21 cellular contexts compared by ENCODE assay signal in genomic region chr4:152037435-152037834, GRCh38.
DNase-seq lines count a peak whose midpoint lies in the region; ATAC-seq and TF ChIP-seq lines count a peak whose summit lies in the region.
"Had no signal": no experiment of that assay in that cellular context is flagged by ENCODE, and none has a peak within 500 bp of the region (broad histone marks: within the 10 kb centered on the region; RNA-seq: fewer than 3 reads in every experiment).

No MANE protein-coding gene starts in this region.

- TF ChIP-seq CTCF in heart right ventricle (IDR thresholded peaks at IDR 0.05): no peak
- no peak for TF ChIP-seq CTCF in ascending aorta (IDR thresholded peaks at IDR 0.05)
- no peak for TF ChIP-seq CTCF in transverse colon (IDR thresholded peaks at IDR 0.05)

- H3K27ac ChIP-seq in heart right ventricle: peak overlapping the region; percentile 74 to 95 (median 89)
- H3K27ac ChIP-seq in ascending aorta: peak overlapping the region; percentile 54 to 66
- peak overlapping the region; percentile 90 for H3K27ac ChIP-seq in skeletal muscle tissue (ENCODE audit: low read depth, low read length)
- no peak overlapping the region for H3K27ac ChIP-seq in transverse colon
- H3K27ac ChIP-seq: BLaER1 treated with 17β-estradiol and CSF1 and Interleukin-3, amounts not matched to agents 10 nM and 100 nM; RWPE1 had no signal

- intact Hi-C loops in heart right ventricle (cut with DNase I): loop anchor here in 6 of 10 donors (5.0 to 10.0 kb wide), 5 partner anchors 55 to 350 kb away; no protein-coding TSS in a partner anchor
- intact Hi-C loops in left ventricle myocardium superior (cut with micrococcal nuclease): no loop called here
- intact Hi-C loops in ascending aorta (cut with DNase I): loop anchor here (5.0 kb wide), 1 partner anchor 45 kb away; no protein-coding TSS in a partner anchor
- intact Hi-C loops in transverse colon (cut with DNase I; ENCODE audit: low total_unique reads): no loop called here

- in situ Hi-C loops in transverse colon (cut with MboI; ENCODE audit: low pct_ligation_motif_present in 1 of 4, low pct_unique_long_range_greater_than_20kb in 1 of 4, low sequenced_read_pairs in 3 of 4): no loop called here

- no peaks in the 10 kb centered on the region for H3K36me3 ChIP-seq in heart right ventricle
- no peaks in the 10 kb centered on the region for H3K36me3 ChIP-seq in ascending aorta
- H3K36me3 ChIP-seq in skeletal muscle tissue (ENCODE audit: control insufficient read depth in 3 of 3, insufficient read depth in 3 of 3, low read length in 3 of 3): no peaks in the 10 kb centered on the region
- no peaks in the 10 kb centered on the region for H3K36me3 ChIP-seq in transverse colon

- H3K4me3 ChIP-seq in heart right ventricle: no peak overlapping the region
- H3K4me3 ChIP-seq in ascending aorta: no peak overlapping the region
- no peak overlapping the region for H3K4me3 ChIP-seq in skeletal muscle tissue (ENCODE audit: low read length in 3 of 3)
- H3K4me3 ChIP-seq in transverse colon: no peak overlapping the region
- H3K4me3 ChIP-seq: BLaER1 treated with 17β-estradiol and CSF1 and Interleukin-3, amounts not matched to agents 10 nM and 100 nM had no signal

- ATAC-seq in heart right ventricle (no peak), left ventricle myocardium superior (no peak), GM19328 (IDR thresholded peaks at IDR 0.05; ENCODE audit: unreplicated experiment) (no peak)
- ATAC-seq: Panc1 had no signal

- H3K9ac ChIP-seq in skeletal muscle tissue (ENCODE audit: low read depth in 1 of 3, low read length in 3 of 3): no peak overlapping the region
- H3K9ac ChIP-seq: BLaER1 treated with 17β-estradiol and CSF1 and Interleukin-3, amounts not matched to agents 10 nM and 100 nM; SK-N-SH had no signal

- no peaks in the 10 kb centered on the region for H3K27me3 ChIP-seq in heart right ventricle
- no peaks in the 10 kb centered on the region for H3K27me3 ChIP-seq in ascending aorta
- no peaks in the 10 kb centered on the region for H3K27me3 ChIP-seq in skeletal muscle tissue (ENCODE audit: control insufficient read depth in 3 of 3, insufficient read depth in 3 of 3, low read length in 3 of 3)
- no peaks in the 10 kb centered on the region for H3K27me3 ChIP-seq in transverse colon
- H3K27me3 ChIP-seq: BLaER1 treated with 17β-estradiol and CSF1 and Interleukin-3, amounts not matched to agents 10 nM and 100 nM had no signal

- 93 to 100% methylated on average over 1 of the region's 1 CpG for WGBS in heart right ventricle, 2 donors
- 91 to 100% methylated on average over 1 of the region's 1 CpG for WGBS in transverse colon (ENCODE audit: low coverage in 1 of 2), 2 donors

- H3K4me1 ChIP-seq in heart right ventricle (peaks cover 0 to 27% (median 7%) of the 10 kb centered on the region in 9 donors), ascending aorta (peaks cover 0 to 9% of the 10 kb centered on the region in 2 donors), skeletal muscle tissue (ENCODE audit: control insufficient read depth in 3 of 3, insufficient read depth in 3 of 3, low read length in 3 of 3) (peaks cover 5 to 33% (median 17%) of the 10 kb centered on the region in 3 donors), transverse colon (no peaks in the 10 kb centered on the region)

- H3K9me3 ChIP-seq in heart right ventricle (no peaks in the 10 kb centered on the region), ascending aorta (no peaks in the 10 kb centered on the region), skeletal muscle tissue (ENCODE audit: control insufficient read depth in 3 of 3, low read length in 3 of 3) (no peaks in the 10 kb centered on the region), transverse colon (no peaks in the 10 kb centered on the region)
- H3K9me3 ChIP-seq: SK-N-SH had no signal

- DNase-seq in heart right ventricle (no peak), left ventricle myocardium superior (no peak), EH (ENCODE audit: low read depth) (peak; percentile 19), ascending aorta (ENCODE audit: low spot score in 2 of 2) (no peak), DMS79 treated with DMSO at 0.1 percent for 48 hours (lab: John Stamatoyannopoulos, UW) (no peak), transverse colon (no peak)
- DNase-seq: AML-193; CD4-positive, alpha-beta T cell; HCEC 1CT; NCI-H1092; NCI-H1417 treated with DMSO at 0.1 percent for 48 hours; NCI-H1694 treated with DMSO at 0.1 percent for 48 hours; NCI-H2081; NCI-H2227 treated with DMSO at 0.1 percent for 48 hours; NCI-H526 treated with DMSO at 0.1 percent for 48 hours; SK-N-SH had no signal

- no peak for TF ChIP-seq POLR2A in transverse colon (IDR thresholded peaks at IDR 0.05)

- no peak for TF ChIP-seq EP300 in transverse colon (IDR thresholded peaks at IDR 0.05; ENCODE audit: low read depth)

Comparison
In these comparisons a context has a peak if more than half of its experiments do, and no peak if none do; other contexts are left out.
1. intact Hi-C loops: an anchor here in heart right ventricle (5.0 to 10.0 kb wide) and ascending aorta (5.0 kb wide); none called in left ventricle myocardium superior and transverse colon.
2. H3K27ac ChIP-seq: peak in heart right ventricle (10 of 10), ascending aorta (2 of 2) and skeletal muscle tissue (single experiment); none in transverse colon (0 of 4).